ENCODE assay signal across 1 cellular context in genomic region chr16:58026139-58026704, GRCh38.
TF ChIP-seq lines count a peak whose summit lies in the region.

No MANE protein-coding gene starts in this region.

TF ChIP-seq in K562, 482 proteins besides CTCF, POLR2A, EP300 and RAD21:
- peak; percentile 60 for TF ChIP-seq NFIC (IDR thresholded peaks at IDR 0.05)
- TF ChIP-seq, protein P1, sequence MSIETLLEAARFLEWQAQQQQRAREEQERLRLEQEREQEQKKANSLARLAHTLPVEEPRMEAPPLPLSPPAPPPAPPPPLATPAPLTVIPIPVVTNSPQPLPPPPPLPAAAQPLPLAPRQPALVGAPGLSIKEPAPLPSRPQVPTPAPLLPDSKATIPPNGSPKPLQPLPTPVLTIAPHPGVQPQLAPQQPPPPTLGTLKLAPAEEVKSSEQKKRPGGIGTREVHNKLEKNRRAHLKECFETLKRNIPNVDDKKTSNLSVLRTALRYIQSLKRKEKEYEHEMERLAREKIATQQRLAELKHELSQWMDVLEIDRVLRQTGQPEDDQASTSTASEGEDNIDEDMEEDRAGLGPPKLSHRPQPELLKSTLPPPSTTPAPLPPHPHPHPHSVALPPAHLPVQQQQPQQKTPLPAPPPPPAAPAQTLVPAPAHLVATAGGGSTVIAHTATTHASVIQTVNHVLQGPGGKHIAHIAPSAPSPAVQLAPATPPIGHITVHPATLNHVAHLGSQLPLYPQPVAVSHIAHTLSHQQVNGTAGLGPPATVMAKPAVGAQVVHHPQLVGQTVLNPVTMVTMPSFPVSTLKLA (conservative IDR thresholded peaks at IDR 0.05), result 0 out of 4 replicates have a peak, but pooled peaks of 1 of the 2 experiments have one; percentile 2
- TF ChIP-seq ZFX (CRISPR knock-in tag; IDR thresholded peaks at IDR 0.05), result peak; percentile 44; the same call in 1 of the 2 replicates
- TF ChIP-seq, protein P2, sequence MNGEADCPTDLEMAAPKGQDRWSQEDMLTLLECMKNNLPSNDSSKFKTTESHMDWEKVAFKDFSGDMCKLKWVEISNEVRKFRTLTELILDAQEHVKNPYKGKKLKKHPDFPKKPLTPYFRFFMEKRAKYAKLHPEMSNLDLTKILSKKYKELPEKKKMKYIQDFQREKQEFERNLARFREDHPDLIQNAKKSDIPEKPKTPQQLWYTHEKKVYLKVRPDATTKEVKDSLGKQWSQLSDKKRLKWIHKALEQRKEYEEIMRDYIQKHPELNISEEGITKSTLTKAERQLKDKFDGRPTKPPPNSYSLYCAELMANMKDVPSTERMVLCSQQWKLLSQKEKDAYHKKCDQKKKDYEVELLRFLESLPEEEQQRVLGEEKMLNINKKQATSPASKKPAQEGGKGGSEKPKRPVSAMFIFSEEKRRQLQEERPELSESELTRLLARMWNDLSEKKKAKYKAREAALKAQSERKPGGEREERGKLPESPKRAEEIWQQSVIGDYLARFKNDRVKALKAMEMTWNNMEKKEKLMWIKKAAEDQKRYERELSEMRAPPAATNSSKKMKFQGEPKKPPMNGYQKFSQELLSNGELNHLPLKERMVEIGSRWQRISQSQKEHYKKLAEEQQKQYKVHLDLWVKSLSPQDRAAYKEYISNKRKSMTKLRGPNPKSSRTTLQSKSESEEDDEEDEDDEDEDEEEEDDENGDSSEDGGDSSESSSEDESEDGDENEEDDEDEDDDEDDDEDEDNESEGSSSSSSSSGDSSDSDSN (IDR thresholded peaks at IDR 0.05; ENCODE audit: borderline replicate concordance in 1 of 2, low read depth in 2 of 2, low read length in 2 of 2), result peak; percentile 9 to 32; a peak in 1 of 4 replicates
- TF ChIP-seq ZNF766 (CRISPR knock-in tag; conservative IDR thresholded peaks at IDR 0.05), result no peak
- TF ChIP-seq, protein P3, sequence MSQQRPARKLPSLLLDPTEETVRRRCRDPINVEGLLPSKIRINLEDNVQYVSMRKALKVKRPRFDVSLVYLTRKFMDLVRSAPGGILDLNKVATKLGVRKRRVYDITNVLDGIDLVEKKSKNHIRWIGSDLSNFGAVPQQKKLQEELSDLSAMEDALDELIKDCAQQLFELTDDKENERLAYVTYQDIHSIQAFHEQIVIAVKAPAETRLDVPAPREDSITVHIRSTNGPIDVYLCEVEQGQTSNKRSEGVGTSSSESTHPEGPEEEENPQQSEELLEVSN (IDR thresholded peaks at IDR 0.05; ENCODE audit: borderline replicate concordance in 1 of 2, extremely low read depth in 1 of 2, insufficient read depth in 1 of 2, insufficient read length in 1 of 2, low read depth in 1 of 2, low read length in 1 of 2, poor library complexity in 1 of 2, severe bottlenecking in 1 of 2), result peak; percentile 43 to 66
- TF ChIP-seq CREB3 (tag; conservative IDR thresholded peaks at IDR 0.05; ENCODE audit: low read depth), result no peak
- TF ChIP-seq ZBTB2 (IDR thresholded peaks at IDR 0.05), result no peak
- peak; percentile 81 for TF ChIP-seq NCOA6 (IDR thresholded peaks at IDR 0.05)
- TF ChIP-seq, protein P4, sequence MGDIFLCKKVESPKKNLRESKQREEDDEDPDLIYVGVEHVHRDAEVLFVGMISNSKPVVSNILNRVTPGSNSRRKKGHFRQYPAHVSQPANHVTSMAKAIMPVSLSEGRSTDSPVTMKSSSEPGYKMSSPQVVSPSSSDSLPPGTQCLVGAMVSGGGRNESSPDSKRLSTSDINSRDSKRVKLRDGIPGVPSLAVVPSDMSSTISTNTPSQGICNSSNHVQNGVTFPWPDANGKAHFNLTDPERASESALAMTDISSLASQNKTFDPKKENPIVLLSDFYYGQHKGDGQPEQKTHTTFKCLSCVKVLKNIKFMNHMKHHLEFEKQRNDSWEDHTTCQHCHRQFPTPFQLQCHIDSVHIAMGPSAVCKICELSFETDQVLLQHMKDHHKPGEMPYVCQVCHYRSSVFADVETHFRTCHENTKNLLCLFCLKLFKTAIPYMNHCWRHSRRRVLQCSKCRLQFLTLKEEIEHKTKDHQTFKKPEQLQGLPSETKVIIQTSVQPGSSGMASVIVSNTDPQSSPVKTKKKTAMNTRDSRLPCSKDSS (IDR thresholded peaks at IDR 0.05; ENCODE audit: low read depth, partially characterized antibody), result no peak
- TF ChIP-seq YBX1 (IDR thresholded peaks at IDR 0.05), result no peak
- no peak for TF ChIP-seq HDAC2 (IDR thresholded peaks at IDR 0.05)
- 0 out of 2 replicates have a peak, but pooled peaks have one; percentile 60 for TF ChIP-seq KAT7 (CRISPR knock-in tag; IDR thresholded peaks at IDR 0.05; ENCODE audit: borderline replicate concordance)
- TF ChIP-seq ZNF696 (CRISPR knock-in tag; conservative IDR thresholded peaks at IDR 0.05), result no peak
- no peak for TF ChIP-seq ZNF507 (tag; conservative IDR thresholded peaks at IDR 0.05)
- TF ChIP-seq RBM34 (IDR thresholded peaks at IDR 0.05; ENCODE audit: borderline replicate concordance, insufficient read depth, low read length), result 0 out of 2 replicates have a peak, but pooled peaks have one; percentile 5
- TF ChIP-seq SUPT5H (IDR thresholded peaks at IDR 0.05), result no peak
- TF ChIP-seq RFX1 (IDR thresholded peaks at IDR 0.05), result no peak
- TF ChIP-seq L3MBTL2 (IDR thresholded peaks at IDR 0.05), result peak; percentile 29
- peak; percentile 25 for TF ChIP-seq KDM5B (IDR thresholded peaks at IDR 0.05; ENCODE audit: insufficient replicate concordance, low read depth, low read length)
- no peak for TF ChIP-seq BMI1 (IDR thresholded peaks at IDR 0.05; ENCODE audit: low read length)
- TF ChIP-seq, protein P5, sequence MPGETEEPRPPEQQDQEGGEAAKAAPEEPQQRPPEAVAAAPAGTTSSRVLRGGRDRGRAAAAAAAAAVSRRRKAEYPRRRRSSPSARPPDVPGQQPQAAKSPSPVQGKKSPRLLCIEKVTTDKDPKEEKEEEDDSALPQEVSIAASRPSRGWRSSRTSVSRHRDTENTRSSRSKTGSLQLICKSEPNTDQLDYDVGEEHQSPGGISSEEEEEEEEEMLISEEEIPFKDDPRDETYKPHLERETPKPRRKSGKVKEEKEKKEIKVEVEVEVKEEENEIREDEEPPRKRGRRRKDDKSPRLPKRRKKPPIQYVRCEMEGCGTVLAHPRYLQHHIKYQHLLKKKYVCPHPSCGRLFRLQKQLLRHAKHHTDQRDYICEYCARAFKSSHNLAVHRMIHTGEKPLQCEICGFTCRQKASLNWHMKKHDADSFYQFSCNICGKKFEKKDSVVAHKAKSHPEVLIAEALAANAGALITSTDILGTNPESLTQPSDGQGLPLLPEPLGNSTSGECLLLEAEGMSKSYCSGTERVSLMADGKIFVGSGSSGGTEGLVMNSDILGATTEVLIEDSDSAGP (CRISPR knock-in tag; IDR thresholded peaks at IDR 0.05), result peak; percentile 23; the same call in 1 of the 2 replicates
- 0 out of 2 replicates have a peak, but pooled peaks have one; percentile 62 for TF ChIP-seq ZNF511 (CRISPR knock-in tag; IDR thresholded peaks at IDR 0.05)
- 0 out of 2 replicates have a peak, but pooled peaks have one; percentile 21 for TF ChIP-seq TFAP4 (CRISPR knock-in tag; IDR thresholded peaks at IDR 0.05; ENCODE audit: borderline replicate concordance)
- peak; percentile 5 for TF ChIP-seq HNRNPL (IDR thresholded peaks at IDR 0.05; ENCODE audit: low read depth, low read length)
